Comparison of ENCODE assay signal across 22 cellular contexts in genomic region chr6:45691426-45691825, GRCh38.
DNase-seq lines count a peak whose midpoint lies in the region; ATAC-seq and TF ChIP-seq lines count a peak whose summit lies in the region.
"Had no signal": no experiment of that assay in that cellular context is flagged by ENCODE, and none has a peak within 500 bp of the region (broad histone marks: within the 10 kb centered on the region; RNA-seq: fewer than 3 reads in every experiment).

No MANE protein-coding gene starts in this region.

- no peaks in the 10 kb centered on the region for H3K9me3 ChIP-seq in SJSA1 (replicated peaks)
- H3K9me3 ChIP-seq: BLaER1 treated with 17β-estradiol and CSF1 and Interleukin-3, amounts not matched to agents 10 nM and 100 nM; SJCRH30 had no signal

- no peak overlapping the region for H3K4me3 ChIP-seq in SJSA1
- H3K4me3 ChIP-seq: BLaER1 treated with 17β-estradiol and CSF1 and Interleukin-3, amounts not matched to agents 10 nM and 100 nM; K562; SJCRH30 had no signal

- no peak for ATAC-seq in natural killer cell treated with Interleukin-12 subunit alpha and Interleukin-12 subunit beta and Interleukin-15 and Interleukin-18, amount 100 ng/mL, for 72 hours
- ATAC-seq in natural killer cell (no peak), foreskin keratinocyte (peak; percentile 66)
- ATAC-seq in activated CD8-positive, alpha-beta memory T cell treated with anti-CD3 and anti-CD28 coated beads, Interleukin-2, amount 10 ng/mL, durations not matched to agents 7 days and 5 days, result no peak
- ATAC-seq: CD8-positive, alpha-beta T cell; K562 had no signal

- H3K4me3 Mint-ChIP-seq in natural killer cell treated with Interleukin-12 subunit alpha and Interleukin-12 subunit beta and Interleukin-15 and Interleukin-18, amount 100 ng/mL, for 72 hours, result no peak overlapping the region
- H3K4me3 Mint-ChIP-seq in natural killer cell, result no peak overlapping the region
- H3K4me3 Mint-ChIP-seq in activated CD8-positive, alpha-beta memory T cell treated with anti-CD3 and anti-CD28 coated beads, Interleukin-2, amount 10 ng/mL, durations not matched to agents 7 days and 5 days, result no peak overlapping the region
- H3K4me3 Mint-ChIP-seq: CD8-positive, alpha-beta T cell had no signal

- peak; percentile 6 for DNase-seq in natural killer cell treated with Interleukin-12 subunit alpha and Interleukin-12 subunit beta and Interleukin-15 and Interleukin-18, amount 100 ng/mL, for 72 hours (ENCODE audit: low spot score)
- DNase-seq in natural killer cell, result no peak
- no peak for DNase-seq in SJSA1 (ENCODE audit: low read depth in 1 of 2, low spot score in 2 of 2)
- peak in 1 of 2 donors; percentile 48 for DNase-seq in foreskin keratinocyte
- DNase-seq in pons (ENCODE audit: low spot score), result no peak
- no peak for DNase-seq in NAMALWA (ENCODE audit: low spot score)
- DNase-seq in activated CD8-positive, alpha-beta memory T cell treated with anti-CD3 and anti-CD28 coated beads, Interleukin-2, amount 10 ng/mL, durations not matched to agents 7 days and 5 days, result no peak
- no peak for DNase-seq in SHP77 (lab: John Stamatoyannopoulos, UW)
- DNase-seq: 8988T; CD8-positive, alpha-beta T cell; DND-41; GF-D8; H7; NCI-H1105; NCI-H146; NCI-H2029; NCI-H2227 treated with DMSO at 0.1 percent for 48 hours; NCI-H510A treated with DMSO at 0.1 percent for 48 hours; NCI-H748 treated with DMSO at 0.1 percent for 48 hours; SJCRH30 had no signal

- H3K9me3 Mint-ChIP-seq in natural killer cell treated with Interleukin-12 subunit alpha and Interleukin-12 subunit beta and Interleukin-15 and Interleukin-18, amount 100 ng/mL, for 72 hours, result no peaks in the 10 kb centered on the region
- H3K9me3 Mint-ChIP-seq in natural killer cell, result no peaks in the 10 kb centered on the region
- no peaks in the 10 kb centered on the region for H3K9me3 Mint-ChIP-seq in activated CD8-positive, alpha-beta memory T cell treated with anti-CD3 and anti-CD28 coated beads, Interleukin-2, amount 10 ng/mL, durations not matched to agents 7 days and 5 days (ENCODE audit: low read depth)
- H3K9me3 Mint-ChIP-seq: CD8-positive, alpha-beta T cell had no signal

- intact Hi-C loops in natural killer cell (cut with micrococcal nuclease), result no loop called here

- H3K27me3 Mint-ChIP-seq in natural killer cell treated with Interleukin-12 subunit alpha and Interleukin-12 subunit beta and Interleukin-15 and Interleukin-18, amount 100 ng/mL, for 72 hours, result peaks cover 6 to 8% of the 10 kb centered on the region in 2 donors
- peaks cover 0 to 7% of the 10 kb centered on the region in 2 donors for H3K27me3 Mint-ChIP-seq in natural killer cell (ENCODE audit: low read depth in 2 of 2)
- H3K27me3 Mint-ChIP-seq in activated CD8-positive, alpha-beta memory T cell treated with anti-CD3 and anti-CD28 coated beads, Interleukin-2, amount 10 ng/mL, durations not matched to agents 7 days and 5 days, result no peaks in the 10 kb centered on the region

- H3K36me3 ChIP-seq in SJSA1, result no peaks in the 10 kb centered on the region
- H3K36me3 ChIP-seq: BLaER1 treated with 17β-estradiol and CSF1 and Interleukin-3, amounts not matched to agents 10 nM and 100 nM; SJCRH30 had no signal

- H3K27ac Mint-ChIP-seq in natural killer cell treated with Interleukin-12 subunit alpha and Interleukin-12 subunit beta and Interleukin-15 and Interleukin-18, amount 100 ng/mL, for 72 hours, result no peak overlapping the region
- H3K27ac Mint-ChIP-seq in natural killer cell, result no peak overlapping the region
- H3K27ac Mint-ChIP-seq in activated CD8-positive, alpha-beta memory T cell treated with anti-CD3 and anti-CD28 coated beads, Interleukin-2, amount 10 ng/mL, durations not matched to agents 7 days and 5 days, result no peak overlapping the region
- H3K27ac Mint-ChIP-seq: CD8-positive, alpha-beta T cell had no signal

- peaks cover 3 to 29% of the 10 kb centered on the region in 2 donors for H3K4me1 Mint-ChIP-seq in natural killer cell treated with Interleukin-12 subunit alpha and Interleukin-12 subunit beta and Interleukin-15 and Interleukin-18, amount 100 ng/mL, for 72 hours (ENCODE audit: low read depth in 2 of 2)
- no peaks in the 10 kb centered on the region for H3K4me1 Mint-ChIP-seq in natural killer cell
- H3K4me1 Mint-ChIP-seq in activated CD8-positive, alpha-beta memory T cell treated with anti-CD3 and anti-CD28 coated beads, Interleukin-2, amount 10 ng/mL, durations not matched to agents 7 days and 5 days, result peaks cover 21% of the 10 kb centered on the region

- peaks cover 36% of the 10 kb centered on the region for H3K4me1 ChIP-seq in SJSA1 (replicated peaks)
- peaks cover 16% of the 10 kb centered on the region for H3K4me1 ChIP-seq in foreskin keratinocyte
- H3K4me1 ChIP-seq: SJCRH30 had no signal

- CTCF ChIA-PET in activated CD8-positive, alpha-beta memory T cell treated with anti-CD3 and anti-CD28 coated beads, Interleukin-2, amount 10 ng/mL, durations not matched to agents 7 days and 5 days (lab: Charles Lee), result interaction anchor here (2.2 kb wide), 1 partner anchor 11 kb away, joined by 6 read pairs; no protein-coding TSS in a partner anchor

- 0 out of 2 replicates have a peak overlapping the region, but pooled peaks have one; percentile 7 for H3K27ac ChIP-seq in SJSA1
- H3K27ac ChIP-seq in foreskin keratinocyte, result no peak overlapping the region
- H3K27ac ChIP-seq: BLaER1 treated with 17β-estradiol and CSF1 and Interleukin-3, amounts not matched to agents 10 nM and 100 nM; SJCRH30 had no signal

- H3K27me3 ChIP-seq in SJSA1 (replicated peaks), result no peaks in the 10 kb centered on the region
- H3K27me3 ChIP-seq in foreskin keratinocyte, result no peaks in the 10 kb centered on the region
- H3K27me3 ChIP-seq: SJCRH30 had no signal

- H3K36me3 Mint-ChIP-seq in natural killer cell treated with Interleukin-12 subunit alpha and Interleukin-12 subunit beta and Interleukin-15 and Interleukin-18, amount 100 ng/mL, for 72 hours, result no peaks in the 10 kb centered on the region
- H3K36me3 Mint-ChIP-seq in natural killer cell, result no peaks in the 10 kb centered on the region
- peaks cover 8% of the 10 kb centered on the region for H3K36me3 Mint-ChIP-seq in activated CD8-positive, alpha-beta memory T cell treated with anti-CD3 and anti-CD28 coated beads, Interleukin-2, amount 10 ng/mL, durations not matched to agents 7 days and 5 days
- H3K36me3 Mint-ChIP-seq: CD8-positive, alpha-beta T cell had no signal

- TF ChIP-seq CTCF in natural killer cell (IDR thresholded peaks at IDR 0.05), result no peak
- no peak for TF ChIP-seq CTCF in foreskin keratinocyte (conservative IDR thresholded peaks at IDR 0.05)
